In genomic region chr7:77696057-77696642, GRCh38 we compare ENCODE assay signal across 8 cellular contexts. TPM values are rescaled to one million over a fixed set of nuclear protein-coding genes. Genes with fewer than 3 reads are reported as not detected.
DNase-seq lines count a peak whose midpoint lies in the region; ATAC-seq and TF ChIP-seq lines count a peak whose summit lies in the region.

TSS of gene RSBN1L (plus strand) at chr7:77696459. CDS start at chr7:77696470, 11 bp downstream.

- no peaks in the 10 kb centered on the region for H3K27me3 ChIP-seq in left ventricle myocardium inferior (ENCODE audit: low read depth)
- H3K27me3 ChIP-seq in prostate gland (replicated peaks; ENCODE audit: insufficient read depth): no peaks in the 10 kb centered on the region

- H3K27ac ChIP-seq in left ventricle myocardium inferior (replicated peaks): peak within 1 kb of the TSS; percentile 95
- H3K27ac ChIP-seq in prostate gland: peak within 1 kb of the TSS; percentile 96 to 97
- H3K27ac ChIP-seq in urinary bladder (ENCODE audit: low read depth): peak within 1 kb of the TSS; percentile 98

- H3K9me3 ChIP-seq in left ventricle myocardium inferior (replicated peaks) (no peaks in the 10 kb centered on the region), prostate gland (no peaks in the 10 kb centered on the region)

- in situ Hi-C loops in GM13976 (cut with MboI; ENCODE audit: low sequenced_read_pairs, unreplicated experiment): no loop called here

- H3K36me3 ChIP-seq in left ventricle myocardium inferior (no peaks in the 10 kb centered on the region), prostate gland (no peaks in the 10 kb centered on the region), urinary bladder (ENCODE audit: insufficient read depth) (no peaks in the 10 kb centered on the region)

- peak; percentile 92 for ATAC-seq in HG02870 (IDR thresholded peaks at IDR 0.05; ENCODE audit: unreplicated experiment)

- peak within 1 kb of the TSS; percentile 88 for H3K4me3 ChIP-seq in left ventricle myocardium inferior
- H3K4me3 ChIP-seq in prostate gland: peak within 1 kb of the TSS; percentile 75 to 92
- H3K4me3 ChIP-seq in urinary bladder (ENCODE audit: low read depth, low read length): peak within 1 kb of the TSS; percentile 94

- intact Hi-C loops in T-helper 1 cell treated with Interleukin-12 subunit alpha and Interleukin-12 subunit beta and Interleukin-4 antibody, amounts not matched to agents 30 ng/mL and 1 ng/mL, for 36 hours (cut with micrococcal nuclease): loop anchor here (1.0 to 5.0 kb wide), 9 partner anchors 9 to 574 kb away; partner anchors contain the start of genes CCDC146, PHTF2 and TMEM60
- intact Hi-C loops in left ventricle myocardium inferior (cut with micrococcal nuclease): no loop called here
- intact Hi-C loops in prostate gland (cut with DNase I): loop anchor here (2.0 to 5.0 kb wide), 2 partner anchors 61 to 103 kb away; partner anchors contain the start of genes PHTF2 and TMEM60

- peak; percentile 98 for TF ChIP-seq POLR2A in prostate gland (IDR thresholded peaks at IDR 0.05)

- DNase-seq in GM13976 (ENCODE audit: low spot score) (peak; percentile 96), NCI-H146 treated with DMSO at 0.1 percent for 48 hours (lab: John Stamatoyannopoulos, UW; ENCODE audit: unreplicated experiment) (peak; percentile 94), amniotic stem cell (lab: John Stamatoyannopoulos, UW) (peak; percentile 96), left ventricle myocardium inferior (peak; percentile 99), prostate gland (ENCODE audit: low spot score) (peak; percentile 99)

- peaks cover 84% of the 10 kb centered on the region for H3K4me1 ChIP-seq in left ventricle myocardium inferior
- H3K4me1 ChIP-seq in prostate gland (replicated peaks): no peaks in the 10 kb centered on the region
- peaks cover 1% of the 10 kb centered on the region for H3K4me1 ChIP-seq in urinary bladder (ENCODE audit: insufficient read depth)

- under 1% methylated on average over 53 of the region's 53 CpGs for WGBS in prostate gland
- WGBS in urinary bladder: under 1% methylated on average over 53 of the region's 53 CpGs

- TF ChIP-seq CTCF in GM13976 (IDR thresholded peaks at IDR 0.05; ENCODE audit: borderline replicate concordance, control extremely low read depth, extremely low read depth, insufficient read depth, missing control alignments) (peak; percentile 37), left ventricle myocardium inferior (IDR thresholded peaks at IDR 0.05; ENCODE audit: borderline replicate concordance) (peak; percentile 61), prostate gland (IDR thresholded peaks at IDR 0.05) (peak in 3 of 4 experiments; percentile 12 to 60 (median 51))

RNA-seq across cellular contexts. Expression of gene RSBN1L, which starts in this region (rescaled TPM):
- 31.5 and 32.0 TPM in 2 replicates for total RNA-seq in T-helper 1 cell treated with Interleukin-12 subunit alpha and Interleukin-12 subunit beta and Interleukin-4 antibody, amounts not matched to agents 30 ng/mL and 1 ng/mL, for 36 hours
- total RNA-seq in left ventricle myocardium inferior: 7.8 TPM
- 10 to 100 TPM; 19.4 to 20.7 TPM for total RNA-seq in prostate gland
- 58.4 TPM for total RNA-seq in urinary bladder
- 13.0 TPM for polyA plus RNA-seq in urinary bladder

Comparison
In these comparisons a context has a peak if more than half of its experiments do, and no peak if none do; other contexts are left out.
1. Peak in every context shown above with its lines: DNase-seq, ATAC-seq, H3K4me3 ChIP-seq and H3K27ac ChIP-seq.